Comparison of ENCODE assay signal across 13 cellular contexts in genomic region chr17:17386143-17386800, GRCh38.
"Had no signal": no experiment of that assay in that cellular context is flagged by ENCODE, and none has a peak within 500 bp of the region (broad histone marks: within the 10 kb centered on the region; RNA-seq: fewer than 3 reads in every experiment).

No MANE protein-coding gene starts in this region.

- H3K4me1 ChIP-seq: breast epithelium, parathyroid adenoma, tibial artery had no signal

- H3K9me3 ChIP-seq: breast epithelium, tibial artery had no signal

- H3K36me3 ChIP-seq: breast epithelium, tibial artery had no signal

- H3K79me2 ChIP-seq: parathyroid adenoma had no signal

- H2AFZ ChIP-seq: parathyroid adenoma had no signal

- H3K27ac ChIP-seq: parathyroid adenoma, tibial artery had no signal

- H3K9ac ChIP-seq: parathyroid adenoma had no signal

- ATAC-seq: stimulated activated naive B cell treated with anti-CD40 and anti-IgM and Interleukin-4, amounts not matched to agents 10 μg/mL and 1 μg/mL and 100 μg/mL, for 72 hours had no signal

- DNase-seq: activated CD4-positive, CD25-positive, alpha-beta regulatory T cell treated with anti-CD3 and anti-CD28 coated beads, Interleukin-2, amount 50 U/mL, for 72 hours; activated naive CD4-positive, alpha-beta T cell treated with Interleukin-2 at 50 U/mL for 16 hours; activated T-cell treated with anti-CD3 and anti-CD28 coated beads for 4 hours; erythroblast; hippocampal formation; mesenchymal stem cell; nephron progenitor cell; stimulated activated CD4-positive, alpha-beta T cell treated with anti-CD3 and anti-CD28 coated beads, Interleukin-12 subunit alpha, Interleukin-12 subunit beta, amount 100 ng/mL, for 4 hours; stimulated activated CD4-positive, alpha-beta T cell treated with anti-CD3 and anti-CD28 coated beads, Interleukin-2, amount 100 ng/mL, for 48 hours; stimulated activated naive B cell treated with anti-CD40 and anti-IgM and Interleukin-4, amounts not matched to agents 10 μg/mL and 1 μg/mL and 100 μg/mL, for 72 hours; tibial artery had no signal

- H3K27me3 ChIP-seq: breast epithelium had no signal

- H3K4me3 ChIP-seq: breast epithelium, tibial artery had no signal
